8 cellular contexts compared by ENCODE assay signal in the genomic region with DNA sequence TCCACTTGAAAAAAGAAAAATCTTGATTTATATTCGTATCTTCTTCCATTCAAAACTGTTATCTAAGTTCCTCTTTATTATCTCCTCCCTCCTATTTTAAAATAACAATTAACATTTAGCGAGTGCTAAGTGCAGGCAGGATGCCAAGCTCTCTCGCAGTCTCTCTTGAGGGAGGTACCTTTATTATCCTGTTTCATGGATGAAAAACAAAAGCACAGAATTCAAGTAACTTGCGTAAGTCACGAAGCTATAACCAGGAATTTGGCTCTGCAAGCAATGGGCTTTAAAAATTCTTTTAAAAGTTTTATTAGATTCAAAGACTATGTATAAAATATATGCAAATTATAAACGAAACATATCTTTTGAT.
DNase-seq lines count a peak whose midpoint lies in the region; ATAC-seq and TF ChIP-seq lines count a peak whose summit lies in the region.

No MANE protein-coding gene starts in this region.

- CTCF ChIA-PET in RWPE1 (lab: Yijun Ruan, JAX), result no interaction called here

- peak overlapping the region; percentile 91; the same call in 1 of the 2 replicates for H3K9ac ChIP-seq in HUES48 (ENCODE audit: low read depth, low read length)

- TF ChIP-seq POLR2A in esophagus muscularis mucosa (IDR thresholded peaks at IDR 0.05; ENCODE audit: low read depth), result no peak

- H3K4me3 ChIP-seq in HUES48 (ENCODE audit: low read depth, low read length) (peak overlapping the region; percentile 86), esophagus muscularis mucosa (peak overlapping the region; percentile 73 to 89 (median 81)), neuron (ENCODE audit: low read length) (peak overlapping the region; percentile 88)

- POLR2A ChIA-PET in RWPE1 (lab: Yijun Ruan, JAX; ENCODE audit: low non-redundant PET), result no interaction called here

- H3K27me3 ChIP-seq in HUES48 (ENCODE audit: control insufficient read depth, insufficient read depth, low read length) (no peaks in the 10 kb centered on the region; the same call in 1 of the 2 replicates), esophagus muscularis mucosa (no peaks in the 10 kb centered on the region), neuron (ENCODE audit: insufficient read depth, low read length) (no peaks in the 10 kb centered on the region)

- DNase-seq in AML-193 (lab: John Stamatoyannopoulos, UW), result peak; percentile 19 to 36
- DNase-seq in RWPE1 (ENCODE audit: low spot score), result peak; percentile 8
- no peak for DNase-seq in esophagus muscularis mucosa (ENCODE audit: extremely low spot score)
- no peak for DNase-seq in GM13977 (ENCODE audit: low spot score)

- TF ChIP-seq CTCF in RWPE1 (conservative IDR thresholded peaks at IDR 0.05; ENCODE audit: low read depth), result no peak
- TF ChIP-seq CTCF in esophagus muscularis mucosa (IDR thresholded peaks at IDR 0.05), result no peak
- no peak for TF ChIP-seq CTCF in GM13977 (IDR thresholded peaks at IDR 0.05; ENCODE audit: extremely low read depth, insufficient read depth, missing control alignments)

- peak overlapping the region; percentile 92 for H2AFZ ChIP-seq in neuron (ENCODE audit: low read depth, low read length)

- intact Hi-C loops in esophagus muscularis mucosa (cut with DNase I), result no loop called here

- H3K27ac ChIP-seq in HUES48 (ENCODE audit: low read depth, low read length) (peak overlapping the region; percentile 98), RWPE1 (peak overlapping the region; percentile 100), esophagus muscularis mucosa (replicated peaks in 1 of 4) (peak overlapping the region; percentile 96 to 98 (median 97))

- WGBS in esophagus muscularis mucosa, result 2% methylated on average over 6 of the region's 6 CpGs

- H3K9me3 ChIP-seq in HUES48 (ENCODE audit: control insufficient read depth, insufficient read depth, low read length) (no peaks in the 10 kb centered on the region), esophagus muscularis mucosa (no peaks in the 10 kb centered on the region), neuron (ENCODE audit: low read length) (no peaks in the 10 kb centered on the region)

- no peaks in the 10 kb centered on the region for H3K36me3 ChIP-seq in HUES48 (ENCODE audit: control insufficient read depth, insufficient read depth, low read length)
- H3K36me3 ChIP-seq in esophagus muscularis mucosa, result no peaks in the 10 kb centered on the region
- H3K36me3 ChIP-seq in neuron (ENCODE audit: insufficient read depth, low read length), result no peaks in the 10 kb centered on the region

- in situ Hi-C loops in GM13977 (cut with MboI; ENCODE audit: low pct_unique_long_range_greater_than_20kb, low sequenced_read_pairs, unreplicated experiment), result no loop called here

- ATAC-seq in GM19324 (IDR thresholded peaks at IDR 0.05; ENCODE audit: low FRiP score, unreplicated experiment), result no peak
- no peak for ATAC-seq in GM21723 (IDR thresholded peaks at IDR 0.05; ENCODE audit: unreplicated experiment)

- H3K4me1 ChIP-seq in HUES48 (ENCODE audit: control insufficient read depth, insufficient read depth, low read length), result peaks cover 28% of the 10 kb centered on the region
- H3K4me1 ChIP-seq in esophagus muscularis mucosa, result peaks cover 0 to 22% (median 19%) of the 10 kb centered on the region in 4 donors
- peaks cover 17% of the 10 kb centered on the region for H3K4me1 ChIP-seq in neuron (ENCODE audit: insufficient read depth, low read length)

- TF ChIP-seq EP300 in esophagus muscularis mucosa (IDR thresholded peaks at IDR 0.05), result no peak

Comparison
In these comparisons a context has a peak if more than half of its experiments do, and no peak if none do; other contexts are left out.
1. DNase-seq: peak in AML-193 (2 of 2) and RWPE1 (single experiment); none in esophagus muscularis mucosa (single experiment) and GM13977 (single experiment).
2. Peak in every context shown above with its lines, with median percentiles within 50 percentile points of each other: H3K27ac ChIP-seq and H3K4me3 ChIP-seq.